24 cellular contexts compared by ENCODE assay signal in genomic region chr6:37706749-37707148, GRCh38. TPM values are rescaled to one million over a fixed set of nuclear protein-coding genes. Genes with fewer than 3 reads are reported as not detected.
DNase-seq lines count a peak whose midpoint lies in the region; ATAC-seq, FAIRE-seq and TF ChIP-seq lines count a peak whose summit lies in the region.
"Had no signal": no experiment of that assay in that cellular context is flagged by ENCODE, and none has a peak within 500 bp of the region (broad histone marks: within the 10 kb centered on the region; RNA-seq: fewer than 3 reads in every experiment).

No MANE protein-coding gene starts in this region.

- no peak for TF ChIP-seq EP300 in K562 (IDR thresholded peaks at IDR 0.05; ENCODE audit: low read length)

- BruUV-seq in K562 (replicated peaks; lab: Mats Ljungman, UMichigan): no TSS peak

- H3K36me3 ChIP-seq in left ventricle myocardium inferior (no peaks in the 10 kb centered on the region), heart left ventricle (no peaks in the 10 kb centered on the region), HEK293 (ENCODE audit: control insufficient read depth in 2 of 2, insufficient read depth in 1 of 2, low read length in 2 of 2) (no peaks in the 10 kb centered on the region), K562 (ENCODE audit: control insufficient read depth, insufficient read depth, low read length) (no peaks in the 10 kb centered on the region), stomach smooth muscle (ENCODE audit: control insufficient read depth in 2 of 2, insufficient read depth in 2 of 2, low read length in 2 of 2) (no peaks in the 10 kb centered on the region)
- H3K36me3 ChIP-seq: BLaER1 had no signal

- H3K9me1 ChIP-seq in K562 (ENCODE audit: control insufficient read depth, insufficient read depth, low read length): no peaks in the 10 kb centered on the region

- 96 to 99% (median 97%) methylated on average over 2 of the region's 2 CpGs for WGBS in heart left ventricle, 4 donors
- 53% methylated on average over 2 of the region's 2 CpGs for WGBS in K562 (ENCODE audit: insufficient coverage, low coverage, missing lambda C conversion rate)

- TF ChIP-seq CTCF in left ventricle myocardium inferior (IDR thresholded peaks at IDR 0.05; ENCODE audit: borderline replicate concordance): no peak
- TF ChIP-seq CTCF in heart left ventricle (IDR thresholded peaks at IDR 0.05): no peak
- TF ChIP-seq CTCF in HEK293 (tag by site-specific recombination; IDR thresholded peaks at IDR 0.05): no peak
- TF ChIP-seq CTCF in K562 (IDR thresholded peaks at IDR 0.05 in 2 of 3, conservative IDR thresholded peaks at IDR 0.05 in 1 of 3; ENCODE audit: insufficient read depth in 2 of 3, low read depth in 1 of 3, low read length in 3 of 3): no peak

- H3K9ac ChIP-seq in K562 (ENCODE audit: insufficient read depth in 1 of 2, low read depth in 2 of 2, low read length in 2 of 2) (no peak overlapping the region), stomach smooth muscle (ENCODE audit: low read length in 2 of 2) (no peak overlapping the region)
- H3K9ac ChIP-seq: BLaER1 had no signal

- ATAC-seq in heart left ventricle: no peak
- ATAC-seq in K562: no peak
- ATAC-seq: A549, GM23338 had no signal

- intact Hi-C loops in left ventricle myocardium inferior (cut with micrococcal nuclease): no loop called here
- intact Hi-C loops in heart left ventricle (cut with DNase I): loop anchor here in 9 of 10 donors (5.0 to 10.0 kb wide), 4 partner anchors 78 to 788 kb away; no protein-coding TSS in a partner anchor
- intact Hi-C loops in K562 (cut with micrococcal nuclease): loop anchor here (5.0 kb wide), 1 partner anchor 306 kb away; no protein-coding TSS in a partner anchor

- H4K20me1 ChIP-seq in K562 (replicated peaks; ENCODE audit: control insufficient read depth, insufficient read depth, low read length): no peaks in the 10 kb centered on the region
- H4K20me1 ChIP-seq: BLaER1 had no signal

- peak overlapping the region; percentile 79 for H3K27ac ChIP-seq in left ventricle myocardium inferior (replicated peaks)
- H3K27ac ChIP-seq in heart left ventricle: no peak overlapping the region
- no peak overlapping the region for H3K27ac ChIP-seq in HEK293 (ENCODE audit: extremely low read depth, low read depth, low read length)
- no peak overlapping the region for H3K27ac ChIP-seq in K562 (ENCODE audit: extremely low read depth, low read depth, low read length)
- peak overlapping the region; percentile 84 for H3K27ac ChIP-seq in stomach smooth muscle (ENCODE audit: low read length)
- H3K27ac ChIP-seq: 22Rv1, BLaER1, HL-60 had no signal

- POLR2A ChIA-PET in HEK293 (lab: Yijun Ruan, JAX) (no interaction called here), K562 (lab: Yijun Ruan, JAX) (interaction anchor here (0.7 to 1.1 kb wide), 2 partner anchors 20 to 265 kb away, joined by 3 read pairs; no protein-coding TSS in a partner anchor)

- in situ Hi-C loops in K562 (cut with MboI): loop anchor here (25.0 kb wide), 1 partner anchor 781 kb away; no protein-coding TSS in a partner anchor

- no peaks in the 10 kb centered on the region for H3K27me3 ChIP-seq in left ventricle myocardium inferior (ENCODE audit: low read depth)
- no peaks in the 10 kb centered on the region for H3K27me3 ChIP-seq in heart left ventricle
- H3K27me3 ChIP-seq in K562 (ENCODE audit: control insufficient read depth in 2 of 2, insufficient read depth in 2 of 2, low read length in 2 of 2): peaks cover 3 to 4% of the 10 kb centered on the region in 2 experiments; a peak in 2 of 5 replicates
- no peaks in the 10 kb centered on the region for H3K27me3 ChIP-seq in stomach smooth muscle (ENCODE audit: control insufficient read depth in 1 of 2, insufficient read depth in 2 of 2, low read length in 2 of 2)
- H3K27me3 ChIP-seq: BLaER1 had no signal

- no peaks in the 10 kb centered on the region for H3K9me3 ChIP-seq in left ventricle myocardium inferior (replicated peaks)
- H3K9me3 ChIP-seq in heart left ventricle: no peaks in the 10 kb centered on the region
- no peaks in the 10 kb centered on the region for H3K9me3 ChIP-seq in HEK293 (ENCODE audit: control insufficient read depth, insufficient read depth, low read depth, low read length)
- no peaks in the 10 kb centered on the region for H3K9me3 ChIP-seq in K562 (replicated peaks; ENCODE audit: control insufficient read depth, insufficient read depth, low read depth, low read length)
- H3K9me3 ChIP-seq in stomach smooth muscle (ENCODE audit: control insufficient read depth in 2 of 2, low read length in 2 of 2): no peaks in the 10 kb centered on the region
- H3K9me3 ChIP-seq: A549, BLaER1, Caco-2 had no signal

- no peak overlapping the region for H3K4me2 ChIP-seq in K562 (ENCODE audit: insufficient read depth, low read length)
- H3K4me2 ChIP-seq: A549 had no signal

- no peaks in the 10 kb centered on the region for H3K79me2 ChIP-seq in K562 (ENCODE audit: control insufficient read depth, insufficient read depth, low read length)

- H3K4me1 ChIP-seq in left ventricle myocardium inferior: peaks cover 15% of the 10 kb centered on the region
- H3K4me1 ChIP-seq in heart left ventricle: peaks cover 0 to 17% (median 7%) of the 10 kb centered on the region in 12 donors
- H3K4me1 ChIP-seq in HEK293 (ENCODE audit: control insufficient read depth, insufficient read depth, low read length): peaks cover 8% of the 10 kb centered on the region
- H3K4me1 ChIP-seq in K562 (replicated peaks in 1 of 2; ENCODE audit: control insufficient read depth in 2 of 2, insufficient read depth in 2 of 2, low read length in 2 of 2): peaks cover 20 to 26% of the 10 kb centered on the region in 2 experiments; a peak in 4 of 5 replicates
- peaks cover 15% of the 10 kb centered on the region for H3K4me1 ChIP-seq in stomach smooth muscle (ENCODE audit: control insufficient read depth, insufficient read depth, low read length)
- H3K4me1 ChIP-seq: Caco-2 had no signal

- CTCF ChIA-PET in HEK293 (lab: Yijun Ruan, JAX): interaction anchor here (0.6 to 1.5 kb wide), 9 partner anchors 7 to 788 kb away, joined by 3 to 5 read pairs (median 3); partner anchors contain the start of gene MDGA1
- CTCF ChIA-PET in K562 (lab: Yijun Ruan, JAX; ENCODE audit: low intra/inter-chr PET ratio): no interaction called here

- H3K4me3 ChIP-seq in left ventricle myocardium inferior (no peak overlapping the region), heart left ventricle (no peak overlapping the region), HEK293 (ENCODE audit: low read depth, low read length) (no peak overlapping the region), K562 (no peak overlapping the region), stomach smooth muscle (ENCODE audit: low read length in 2 of 2) (no peak overlapping the region)
- H3K4me3 ChIP-seq: A549, BLaER1 had no signal

- 0 out of 2 replicates have a peak overlapping the region, but pooled peaks have one; percentile 94 for H2AFZ ChIP-seq in K562 (ENCODE audit: low read depth, low read length)

- no peak for FAIRE-seq in K562 (lab: Jason Lieb, UNC)
- FAIRE-seq in GM12891 (lab: Jason Lieb, UNC): no peak
- FAIRE-seq: A549, D721Med, G401.6, GM12892, GM18507, H54 had no signal

- TF ChIP-seq RAD21 in K562 (CRISPR knock-in tag; conservative IDR thresholded peaks at IDR 0.05 in 1 of 2, IDR thresholded peaks at IDR 0.05 in 1 of 2): no peak

- no peak for TF ChIP-seq POLR2A in heart left ventricle (IDR thresholded peaks at IDR 0.05)
- no peak for TF ChIP-seq POLR2A in K562 (conservative IDR thresholded peaks at IDR 0.05)
- no peak for TF ChIP-seq POLR2A in GM12891 (IDR thresholded peaks at IDR 0.05; ENCODE audit: low read depth, low read length)

- DNase-seq in left ventricle myocardium inferior: no peak
- no peak for DNase-seq in heart left ventricle
- no peak for DNase-seq in K562 (ENCODE audit: extremely low read depth in 1 of 4, low spot score in 3 of 4)
- no peak for DNase-seq in anterior cingulate cortex (lab: John Stamatoyannopoulos, UW)
- DNase-seq in GM12891 (ENCODE audit: insufficient read length, low spot score): no peak
- DNase-seq in dedifferentiated amniotic fluid mesenchymal stem cell (ENCODE audit: extremely low spot score): no peak
- DNase-seq: AML-193, Caco-2, HCEC 1CT, HFFc6, IMR-90 had no signal

TF ChIP-seq in HEK293, 187 proteins besides CTCF, POLR2A, EP300 and RAD21:
- TF ChIP-seq HOXC10 (CRISPR knock-in tag; IDR thresholded peaks at IDR 0.05) (no peak), ZNF121 (tag by site-specific recombination; IDR thresholded peaks at IDR 0.05) (0 out of 2 replicates have a peak, but pooled peaks have one; percentile 62), ZNF571 (tag by site-specific recombination; IDR thresholded peaks at IDR 0.05) (no peak)

TF ChIP-seq in K562, 482 proteins besides CTCF, POLR2A, EP300 and RAD21 (continues in another document):
- TF ChIP-seq TCF7L2 (IDR thresholded peaks at IDR 0.05; ENCODE audit: low read depth, low read length) (no peak), RBM25 (IDR thresholded peaks at IDR 0.05; ENCODE audit: low read depth, low read length, severe bottlenecking) (peak; percentile 68), ZNF121 (CRISPR knock-in tag; conservative IDR thresholded peaks at IDR 0.05) (peak; percentile 67)

TF ChIP-seq in GM12891, 5 proteins besides CTCF, POLR2A, EP300 and RAD21 (continues in another document):
- TF ChIP-seq TAF1 (IDR thresholded peaks at IDR 0.05; ENCODE audit: low read depth, low read length): no peak
- TF ChIP-seq PAX5 (IDR thresholded peaks at IDR 0.05; ENCODE audit: insufficient read depth, low read length, severe bottlenecking): no peak
- no peak for TF ChIP-seq POLR2AphosphoS5 (IDR thresholded peaks at IDR 0.05; ENCODE audit: low read depth, low read length)

RNA-seq across cellular contexts. Expression of gene MDGA1, which starts 9.1 kb away (rescaled TPM):
- 3.3 TPM for total RNA-seq in left ventricle myocardium inferior
- 1 to 10 TPM; 1.1 to 4.9 (median 2.0) TPM for total RNA-seq in heart left ventricle
- polyA plus RNA-seq in heart left ventricle: 1 to 10 TPM in 1 of 2 donors, under 1 TPM in 1; 0.29 to 1.8 TPM
- total RNA-seq in K562 (2011; cell fraction: chromatin; rRNA removed; ENCODE audit: low replicate concordance): 3.1 and 9.7 TPM in 2 replicates
- total RNA-seq in K562 (2011; cell fraction: nucleolus; rRNA removed): 2.6 and 5.3 TPM in 2 replicates
- 3.7 and 6.1 TPM in 2 replicates for total RNA-seq in K562 (2011; cell fraction: nucleoplasm; rRNA removed)
- 0.50 and 0.57 TPM in 2 replicates for total RNA-seq in K562 (2014; rRNA removed)
- 0.62 and 0.83 TPM in 2 replicates for total RNA-seq in K562 (2014; rRNA removed; fragmentation: Illumina TruSeq; extraction: Trizol)
- total RNA-seq in K562 (2015; rRNA removed; fragmentation: Illumina TruSeq; extraction: Trizol): 0.14 and 0.49 TPM in 2 replicates
- 2.2 and 3.2 TPM in 2 replicates for total RNA-seq in K562 (2021)
- 0.34 and 2.1 TPM in 2 replicates for polyA plus RNA-seq in K562 (2011; rRNA removed)
- 0.37 and 4.5 TPM in 2 replicates for polyA plus RNA-seq in K562 (2011; cell fraction: cytosol; rRNA removed)
- 0.86 and 9.4 TPM in 2 replicates for polyA plus RNA-seq in K562 (2011; cell fraction: nucleus; rRNA removed)
- polyA plus RNA-seq in K562 (2012): 0.86 and 2.0 TPM in 2 replicates
- 0.73 and 1.3 TPM in 2 replicates for polyA plus RNA-seq in K562 (2014; fragmentation: Illumina TruSeq; extraction: Trizol)
- polyA plus RNA-seq in K562 (2014; fragmentation: Nextera tagmentation; extraction: Ambion mirVana): under 1 TPM; 0.18 to 0.31 TPM
- 1.4 and 2.0 TPM in 2 replicates for polyA plus RNA-seq in K562 (2014; rRNA removed)
- 0.33 and 2.5 TPM in 2 replicates for polyA minus RNA-seq in K562 (2011; rRNA and poly(A)+ RNA removed)
- 1.6 TPM in 1 of 2 replicates, not detected in the other for polyA minus RNA-seq in K562 (2011; cell fraction: cytosol; rRNA and poly(A)+ RNA removed)
- polyA minus RNA-seq in K562 (2011; cell fraction: nucleus; rRNA and poly(A)+ RNA removed): 0.56 and 3.8 TPM in 2 replicates
- 3.7 TPM for polyA plus RNA-seq in GM12891 (2012; ENCODE audit: low read depth, missing spikeins)
- polyA plus RNA-seq: CD14-positive monocyte had no signal

Comparison
In these comparisons a context has a peak if more than half of its experiments do, and no peak if none do; other contexts are left out.
1. H3K27ac ChIP-seq: peak in left ventricle myocardium inferior (single experiment) and stomach smooth muscle (single experiment); none in heart left ventricle (0 of 12), HEK293 (single experiment) and K562 (single experiment).